16 cellular contexts compared by ENCODE assay signal in the genomic region with DNA sequence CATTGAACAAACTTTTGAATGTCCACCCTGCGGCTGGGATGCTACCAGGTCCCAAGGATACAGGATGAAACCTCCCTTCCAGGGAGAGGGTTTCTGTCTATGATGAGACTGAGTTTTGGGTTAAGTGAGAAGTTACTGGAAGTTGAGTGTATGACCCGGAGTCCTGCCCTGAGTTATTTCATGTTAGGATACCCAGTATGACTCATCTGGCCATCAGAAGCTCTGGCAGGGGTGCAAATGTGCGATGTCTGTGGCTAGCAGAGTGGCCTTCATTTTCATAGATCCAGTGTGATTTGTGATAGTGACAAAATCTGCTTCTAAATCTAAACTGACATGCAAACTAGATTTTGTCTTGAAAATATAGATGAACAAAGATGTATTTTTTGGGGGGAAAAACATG.
"Had no signal": no experiment of that assay in that cellular context is flagged by ENCODE, and none has a peak within 500 bp of the region (broad histone marks: within the 10 kb centered on the region; RNA-seq: fewer than 3 reads in every experiment).

No MANE protein-coding gene starts in this region.

- H3K9me3 ChIP-seq: esophagus muscularis mucosa, gastrocnemius medialis, right atrium auricular region, thyroid gland, uterus had no signal

- ATAC-seq: activated CD8-positive, alpha-beta memory T cell treated with anti-CD3 and anti-CD28 coated beads, Interleukin-2, amount 10 ng/mL, durations not matched to agents 7 days and 5 days; activated naive CD4-positive, alpha-beta T cell treated with anti-CD3 and anti-CD28 coated beads, Interleukin-2, amount 50 U/mL, for 72 hours; activated T-cell treated with anti-CD3 and anti-CD28 coated beads, Interleukin-2, amount 50 U/mL, for 4 hours; gastrocnemius medialis; left ventricle myocardium superior had no signal

- DNase-seq: activated CD4-positive, alpha-beta T cell treated with anti-CD3 and anti-CD28 coated beads, Interleukin-2, amount 50 U/mL, for 48 hours; activated CD4-positive, CD25-positive, alpha-beta regulatory T cell treated with anti-CD3 and anti-CD28 coated beads, Interleukin-2, amount 50 U/mL, for 72 hours; activated CD8-positive, alpha-beta memory T cell treated with anti-CD3 and anti-CD28 coated beads, Interleukin-2, amount 10 ng/mL, durations not matched to agents 7 days and 5 days; activated effector memory CD4-positive, alpha-beta T cell treated with anti-CD3 and anti-CD28 coated beads, Interleukin-2, amount 50 U/mL, for 16 hours; activated T-cell treated with anti-CD3 and anti-CD28 coated beads, Interleukin-2, amount 50 U/mL, for 4 hours; amygdala; gastrocnemius medialis; kidney; left ventricle myocardium superior; small intestine; thyroid gland; uterus had no signal

- H3K9me3 Mint-ChIP-seq: activated naive CD4-positive, alpha-beta T cell treated with anti-CD3 and anti-CD28 coated beads, Interleukin-2, amount 50 U/mL, for 72 hours; activated T-cell treated with anti-CD3 and anti-CD28 coated beads, Interleukin-2, amount 50 U/mL, for 4 hours; T-helper 2 cell treated with Interferon-gamma antibody and Interleukin-4, amounts not matched to agents 5 μg/mL and 100 μg/mL, for 36 hours had no signal

- H3K27ac Mint-ChIP-seq: activated CD8-positive, alpha-beta memory T cell treated with anti-CD3 and anti-CD28 coated beads, Interleukin-2, amount 10 ng/mL, durations not matched to agents 7 days and 5 days; activated naive CD4-positive, alpha-beta T cell treated with anti-CD3 and anti-CD28 coated beads, Interleukin-2, amount 50 U/mL, for 72 hours; T-helper 2 cell treated with Interferon-gamma antibody and Interleukin-4, amounts not matched to agents 5 μg/mL and 100 μg/mL, for 36 hours had no signal

- H3K27me3 Mint-ChIP-seq: activated CD8-positive, alpha-beta memory T cell treated with anti-CD3 and anti-CD28 coated beads, Interleukin-2, amount 10 ng/mL, durations not matched to agents 7 days and 5 days had no signal

- H3K4me1 Mint-ChIP-seq: activated CD8-positive, alpha-beta memory T cell treated with anti-CD3 and anti-CD28 coated beads, Interleukin-2, amount 10 ng/mL, durations not matched to agents 7 days and 5 days had no signal

- H3K4me1 ChIP-seq: esophagus muscularis mucosa, thyroid gland, uterus had no signal

- H3K36me3 Mint-ChIP-seq: activated CD8-positive, alpha-beta memory T cell treated with anti-CD3 and anti-CD28 coated beads, Interleukin-2, amount 10 ng/mL, durations not matched to agents 7 days and 5 days; activated naive CD4-positive, alpha-beta T cell treated with anti-CD3 and anti-CD28 coated beads, Interleukin-2, amount 50 U/mL, for 72 hours had no signal

- H3K36me3 ChIP-seq: gastrocnemius medialis, thyroid gland, uterus had no signal

- H3K27me3 ChIP-seq: esophagus muscularis mucosa, gastrocnemius medialis, right atrium auricular region, thyroid gland, uterus had no signal

- H3K4me3 Mint-ChIP-seq: activated CD8-positive, alpha-beta memory T cell treated with anti-CD3 and anti-CD28 coated beads, Interleukin-2, amount 10 ng/mL, durations not matched to agents 7 days and 5 days; activated T-cell treated with anti-CD3 and anti-CD28 coated beads, Interleukin-2, amount 50 U/mL, for 4 hours; T-helper 2 cell treated with Interferon-gamma antibody and Interleukin-4, amounts not matched to agents 5 μg/mL and 100 μg/mL, for 36 hours had no signal

- H3K27ac ChIP-seq: esophagus muscularis mucosa, gastrocnemius medialis, right atrium auricular region, thyroid gland, uterus had no signal

- H3K4me3 ChIP-seq: esophagus muscularis mucosa, gastrocnemius medialis, right atrium auricular region, thyroid gland, uterus had no signal
